ENCODE assay signal across 16 cellular contexts in genomic region chr6:135159531-135159930, GRCh38. TPM values are rescaled to one million over a fixed set of nuclear protein-coding genes. Genes with fewer than 3 reads are reported as not detected.
DNase-seq lines count a peak whose midpoint lies in the region; ATAC-seq, FAIRE-seq and TF ChIP-seq lines count a peak whose summit lies in the region.
"Had no signal": no experiment of that assay in that cellular context is flagged by ENCODE, and none has a peak within 500 bp of the region (broad histone marks: within the 10 kb centered on the region; RNA-seq: fewer than 3 reads in every experiment).

No MANE protein-coding gene starts in this region.

- H3K79me1 ChIP-seq in H1 (ENCODE audit: low read depth, low read length) = no peaks in the 10 kb centered on the region

- H3K36me3 ChIP-seq in H1 (ENCODE audit: control insufficient read depth in 2 of 4, insufficient read depth in 4 of 4, low read length in 3 of 4) (no peaks in the 10 kb centered on the region), stomach (no peaks in the 10 kb centered on the region)
- H3K36me3 ChIP-seq: left ventricle myocardium inferior, neutrophil had no signal

- peak overlapping the region; percentile 60; the same call in 1 of the 2 replicates for H2BK5ac ChIP-seq in H1 (ENCODE audit: low read depth, low read length)

- no peak overlapping the region for H3K27ac ChIP-seq in H1 (ENCODE audit: low read depth, low read length)
- no peak overlapping the region for H3K27ac ChIP-seq in stomach
- H3K27ac ChIP-seq: 22Rv1, HL-60, left ventricle myocardium inferior, neutrophil had no signal

- H3K23me2 ChIP-seq in H1 (ENCODE audit: low read depth, low read length) = no peaks in the 10 kb centered on the region

- H2AK5ac ChIP-seq in H1 (ENCODE audit: low read depth, low read length) = no peak overlapping the region

- TF ChIP-seq POLR2A in H1 (IDR thresholded peaks at IDR 0.05; ENCODE audit: control extremely low read depth in 1 of 2, low read depth in 2 of 2, low read length in 2 of 2) = no peak
- TF ChIP-seq POLR2A in stomach (IDR thresholded peaks at IDR 0.05) = no peak

- no peak overlapping the region for H3K14ac ChIP-seq in H1 (ENCODE audit: insufficient read length)

- intact Hi-C loops in stomach (cut with DNase I; ENCODE audit: low total_unique reads) = no loop called here
- intact Hi-C loops in Right ventricle myocardium superior (cut with DNase I) = no loop called here

- H4K91ac ChIP-seq in H1 (replicated peaks; ENCODE audit: insufficient read length, low read length) = no peak overlapping the region

- H3K9ac ChIP-seq in H1 (replicated peaks in 1 of 4; ENCODE audit: extremely low read depth in 1 of 4, low read depth in 3 of 4, low read length in 3 of 4) = no peak overlapping the region

- TF ChIP-seq EP300 in H1 (IDR thresholded peaks at IDR 0.05; ENCODE audit: borderline replicate concordance in 1 of 2, low read depth in 2 of 2, low read length in 2 of 2) (no peak), stomach (IDR thresholded peaks at IDR 0.05) (no peak)

- no peaks in the 10 kb centered on the region for H4K20me1 ChIP-seq in H1 (replicated peaks in 1 of 2; ENCODE audit: control insufficient read depth in 1 of 2, insufficient read depth in 2 of 2, low read length in 2 of 2)

- WGBS in H1 (ENCODE audit: extremely low coverage in 1 of 2, insufficient coverage in 1 of 2, insufficient read length in 1 of 2, insufficient replicate concordance in 2 of 2, low coverage in 1 of 2, low lambda C conversion rate in 2 of 2, missing lambda C conversion rate in 1 of 2), 2 experiments = 81% methylated on average over 3 of the region's 3 CpGs; no CpG with 5 or more reads in 1 of the 2 experiments
- WGBS in stomach, 5 donors = 64 to 82% (median 69%) methylated on average over 3 of the region's 3 CpGs

- no peak overlapping the region for H3K56ac ChIP-seq in H1 (replicated peaks; ENCODE audit: insufficient read length, low read depth, low read length)

- H3K4me3 ChIP-seq in H1 (ENCODE audit: extremely low read depth in 1 of 4, insufficient read depth in 2 of 4, low read depth in 3 of 4, low read length in 4 of 4) = no peak overlapping the region
- no peak overlapping the region for H3K4me3 ChIP-seq in stomach
- H3K4me3 ChIP-seq: left ventricle myocardium inferior had no signal

- no peak overlapping the region for H3K4me2 ChIP-seq in H1 (ENCODE audit: insufficient read depth in 1 of 2, low read depth in 2 of 2, low read length in 2 of 2)

- ATAC-seq in GM19463 (IDR thresholded peaks at IDR 0.05; ENCODE audit: unreplicated experiment) (peak; percentile 46), Right ventricle myocardium superior (ENCODE audit: poor library complexity) (no peak)

- H3K4me1 ChIP-seq in H1 (replicated peaks in 1 of 4; ENCODE audit: control insufficient read depth in 3 of 4, insufficient read depth in 4 of 4, low read length in 3 of 4) = 0 out of 7 replicates have a peak, but pooled peaks cover 0 to 2% (median 0%) of the 10 kb centered on the region in 4 experiments
- no peaks in the 10 kb centered on the region for H3K4me1 ChIP-seq in stomach
- H3K4me1 ChIP-seq: left ventricle myocardium inferior had no signal

- H2BK15ac ChIP-seq in H1 (ENCODE audit: low read length) = 0 out of 2 replicates have a peak overlapping the region, but pooled peaks have one; percentile 61

- H4K8ac ChIP-seq in H1 (ENCODE audit: extremely low read depth, insufficient read depth, low read length) = no peak overlapping the region

- no peak for FAIRE-seq in H1 (lab: Jason Lieb, UNC)
- FAIRE-seq: astrocyte had no signal

- no peaks in the 10 kb centered on the region for H3K79me2 ChIP-seq in H1 (ENCODE audit: control insufficient read depth in 1 of 2, insufficient read depth in 2 of 2, low read length in 2 of 2)

- H2BK20ac ChIP-seq in H1 (ENCODE audit: low read length) = no peak overlapping the region

- H3K18ac ChIP-seq in H1 (ENCODE audit: extremely low read depth, low read length) = no peak overlapping the region

- no peak overlapping the region for H3K23ac ChIP-seq in H1 (ENCODE audit: insufficient read length)

- H3K9me3 ChIP-seq in H1 (ENCODE audit: insufficient read depth in 2 of 2, low read depth in 1 of 2, low read length in 1 of 2) (no peaks in the 10 kb centered on the region), stomach (no peaks in the 10 kb centered on the region)
- H3K9me3 ChIP-seq: neutrophil had no signal

- H3K4ac ChIP-seq in H1 (replicated peaks; ENCODE audit: insufficient read length, low read depth, low read length) = no peak overlapping the region

- no peak overlapping the region for H2BK12ac ChIP-seq in H1 (ENCODE audit: low read depth, low read length)

- H3K27me3 ChIP-seq in H1 (replicated peaks in 1 of 4; ENCODE audit: control insufficient read depth in 3 of 4, extremely low read depth in 1 of 4, insufficient read depth in 3 of 4, low read length in 3 of 4) = no peaks in the 10 kb centered on the region
- H3K27me3 ChIP-seq in stomach = peaks cover 0 to 11% (median 0%) of the 10 kb centered on the region in 3 donors
- H3K27me3 ChIP-seq: neutrophil had no signal

- H2BK120ac ChIP-seq in H1 (replicated peaks; ENCODE audit: low read depth, low read length) = no peak overlapping the region

- DNase-seq in DMS53 (lab: John Stamatoyannopoulos, UW) (peak; percentile 9), DMS53 treated with DMSO at 0.1 percent for 48 hours (lab: John Stamatoyannopoulos, UW; ENCODE audit: unreplicated experiment) (no peak), NCI-H69 (lab: John Stamatoyannopoulos, UW) (peak; percentile 22), H1 (ENCODE audit: low read depth in 1 of 2, low spot score in 2 of 2) (no peak), kidney glomerular epithelial cell (lab: John Stamatoyannopoulos, UW) (no peak), stomach (no peak), Right ventricle myocardium superior (no peak)
- DNase-seq: activated B cell treated with CpG ODN at 0.5 μM for 24 hours, HFFc6, left ventricle myocardium inferior, NCI-H345 had no signal

- CTCF ChIA-PET in H1 (lab: Charles Lee; ENCODE audit: partially characterized antibody) = interaction anchor here (0.6 to 5.6 kb wide), 7 partner anchors 8 to 991 kb away, joined by 3 to 38 read pairs (median 6); no protein-coding TSS in a partner anchor

- POLR2A ChIA-PET in H1 (lab: Charles Lee; ENCODE audit: partially characterized antibody) = interaction anchor here (1.0 kb wide), 1 partner anchor 21 kb away, joined by 3 read pairs; the partner anchor contains the start of gene MYB

- no peak for TF ChIP-seq CTCF in H1 (IDR thresholded peaks at IDR 0.05; ENCODE audit: control extremely low read depth in 1 of 3, insufficient read depth in 1 of 3, low read depth in 1 of 3, low read length in 3 of 3)
- TF ChIP-seq CTCF in stomach (IDR thresholded peaks at IDR 0.05) = no peak

- no peak for TF ChIP-seq RAD21 in H1 (IDR thresholded peaks at IDR 0.05 in 1 of 2, conservative IDR thresholded peaks at IDR 0.05 in 1 of 2; ENCODE audit: low read depth in 2 of 2, low read length in 2 of 2)

- H4K5ac ChIP-seq in H1 (ENCODE audit: insufficient read length, low read depth, low read length) = no peak overlapping the region

- 0 out of 2 replicates have a peak overlapping the region, but pooled peaks have one; percentile 76 for H2AFZ ChIP-seq in H1 (ENCODE audit: low read length)

TF ChIP-seq in H1, 55 proteins besides CTCF, POLR2A, EP300 and RAD21 (continues in another document):
- TF ChIP-seq TBP (IDR thresholded peaks at IDR 0.05; ENCODE audit: low read depth, low read length) (no peak), USF2 (IDR thresholded peaks at IDR 0.05; ENCODE audit: low read length) (no peak)

RNA-seq across cellular contexts. Expression of gene MYB, which starts 21.6 kb away (rescaled TPM):
- total RNA-seq in H1 (2021; fragmentation: NEBNext Ultra II Directional; extraction: Animal tissue kit (Norgen Biotek cat#: 25700)) = 7.6 and 9.2 TPM in 2 replicates
- polyA plus RNA-seq in H1 (2011; rRNA removed) = 4.0 TPM in 2 replicates
- polyA plus RNA-seq in H1 (2011; cell fraction: cytosol; rRNA removed) = 3.6 TPM
- polyA plus RNA-seq in H1 (2011; cell fraction: nucleus; rRNA removed) = 5.0 TPM
- 4.9 to 7.6 TPM (median 7.0 TPM) in 4 replicates for polyA plus RNA-seq in H1 (2012, experiment 1 of 2)
- 0.24 TPM for polyA plus RNA-seq in H1 (2012, experiment 2 of 2)
- 2.8 TPM for polyA plus RNA-seq in H1 (2013, experiment 1 of 2)
- polyA plus RNA-seq in H1 (2013, experiment 2 of 2) = 3.0 TPM
- 7.8 and 8.9 TPM in 2 replicates for polyA minus RNA-seq in H1 (2011; rRNA and poly(A)+ RNA removed)
- polyA minus RNA-seq in H1 (2011; cell fraction: cytosol; rRNA and poly(A)+ RNA removed) = 6.2 TPM
- polyA minus RNA-seq in H1 (2011; cell fraction: nucleus; rRNA and poly(A)+ RNA removed) = 24.7 TPM
- total RNA-seq in stomach = 100 to 1,000 TPM in 1 of 5 donors, 1 to 10 TPM in 2, not detected in 2; 4.2 to 118 (median 8.3) TPM
- 1 to 10 TPM in 2 of 3 donors, under 1 TPM in 1; 0.56 to 1.6 (median 1.2) TPM for polyA plus RNA-seq in stomach
- total RNA-seq in Right ventricle myocardium superior = 0.22 TPM
- total RNA-seq: astrocyte had no signal

Comparison
In these comparisons a context has a peak if more than half of its experiments do, and no peak if none do; other contexts are left out.
1. DNase-seq: peak in DMS53 (single experiment) and NCI-H69 (single experiment); none in DMS53 treated with DMSO at 0.1 percent for 48 hours (single experiment), H1 (0 of 2), kidney glomerular epithelial cell (single experiment), stomach (single experiment) and Right ventricle myocardium superior (single experiment).